ENCODE assay signal across 8 cellular contexts in the genomic region with DNA sequence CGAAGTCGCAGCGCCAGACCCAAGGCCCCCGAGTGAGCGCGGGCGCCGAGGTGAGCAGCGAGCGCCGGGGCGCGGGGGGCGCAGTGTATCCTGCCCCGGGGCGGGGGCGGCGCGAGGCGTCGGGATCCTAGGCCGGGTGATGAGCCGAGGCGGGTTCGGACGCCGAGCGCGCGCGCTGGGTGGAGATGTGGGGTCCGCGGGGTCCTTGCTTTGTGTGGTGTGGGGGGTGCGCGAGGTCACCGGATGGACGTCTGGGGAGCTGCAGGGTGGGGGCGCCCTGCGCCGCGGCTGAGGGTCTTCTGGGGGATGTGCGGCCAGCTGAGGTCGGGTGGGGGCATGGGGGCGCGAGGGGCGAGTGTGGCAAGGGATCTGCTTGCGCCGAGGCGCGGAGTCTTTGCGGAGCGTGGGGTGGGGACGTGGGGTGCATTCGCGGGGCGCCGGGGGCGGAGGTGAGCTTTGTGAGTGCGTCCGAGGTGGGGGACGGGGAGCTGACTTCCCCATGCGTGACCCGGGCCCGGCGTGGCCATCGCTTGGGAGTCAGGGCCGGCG. TPM values are rescaled to one million over a fixed set of nuclear protein-coding genes. Genes with fewer than 3 reads are reported as not detected.
A peak's percentile ranks its signal among the peaks of the same experiment; 100 is the strongest.
DNase-seq lines count a peak whose midpoint lies in the region; ATAC-seq and TF ChIP-seq lines count a peak whose summit lies in the region.

No MANE protein-coding gene starts in this region.

- no peaks in the 10 kb centered on the region for H3K27me3 ChIP-seq in Caco-2 (replicated peaks; ENCODE audit: control insufficient read depth, insufficient read depth, low read length)
- no peaks in the 10 kb centered on the region for H3K27me3 ChIP-seq in OCI-LY1 (ENCODE audit: insufficient read depth, low read length)
- H3K27me3 ChIP-seq in adipocyte (replicated peaks; ENCODE audit: control insufficient read depth, insufficient read depth, low read length) = peaks cover 5% of the 10 kb centered on the region
- H3K27me3 ChIP-seq in hepatocyte = no peaks in the 10 kb centered on the region

- TF ChIP-seq CTCF in Caco-2 (IDR thresholded peaks at IDR 0.05; ENCODE audit: insufficient read depth in 1 of 2, low read depth in 1 of 2, low read length in 1 of 2, severe bottlenecking in 1 of 2, unreplicated experiment in 1 of 2) = peak in 1 of 2 experiments; percentile 10
- TF ChIP-seq CTCF in OCI-LY1 (IDR thresholded peaks at IDR 0.05; ENCODE audit: low read length) = no peak
- peak; percentile 22 for TF ChIP-seq CTCF in hepatocyte (IDR thresholded peaks at IDR 0.05; ENCODE audit: poor library complexity)

- no peaks in the 10 kb centered on the region for H3K9me3 Mint-ChIP-seq in Caco-2 (ENCODE audit: unreplicated experiment)

- no peaks in the 10 kb centered on the region for H3F3A ChIP-seq in OCI-LY1 (ENCODE audit: insufficient read depth, low read length)

- H4K20me1 ChIP-seq in OCI-LY1 (ENCODE audit: insufficient read depth, low read length) = no peaks in the 10 kb centered on the region
- H4K20me1 ChIP-seq in hepatocyte (ENCODE audit: insufficient read depth, poor library complexity, severe bottlenecking) = peaks cover 16% of the 10 kb centered on the region

- H3K9ac ChIP-seq in OCI-LY1 (ENCODE audit: low read length) = no peak overlapping the region
- H3K9ac ChIP-seq in adipocyte (ENCODE audit: low read length) = peak overlapping the region; percentile 90

- POLR2A ChIA-PET in Caco-2 (lab: Charles Lee) = interaction anchor here (0.5 to 1.1 kb wide), 6 partner anchors 14 to 220 kb away, joined by 3 to 18 read pairs (median 4); partner anchors contain the start of gene SREBF1

- BruUV-seq in Caco-2 (replicated peaks; lab: Mats Ljungman, UMichigan) = no TSS peak

- CTCF ChIA-PET in Caco-2 (lab: Charles Lee) = interaction anchor here (0.6 to 0.9 kb wide), 3 partner anchors 14 to 246 kb away, joined by 3 to 4 read pairs (median 4); no protein-coding TSS in a partner anchor

- no peaks in the 10 kb centered on the region for H3K9me2 ChIP-seq in OCI-LY1 (ENCODE audit: low read depth, low read length)
- no peaks in the 10 kb centered on the region for H3K9me2 ChIP-seq in hepatocyte (replicated peaks; ENCODE audit: insufficient read depth)

- DNase-seq in Caco-2 = peak in 1 of 2 experiments; percentile 66
- peak; percentile 64 for DNase-seq in adipocyte (ENCODE audit: low read depth)
- peak; percentile 72 for DNase-seq in hepatocyte (ENCODE audit: low spot score)
- DNase-seq in NCI-H1694 treated with DMSO at 0.1 percent for 48 hours (lab: John Stamatoyannopoulos, UW) = no peak
- no peak for DNase-seq in NCI-H2029 (lab: John Stamatoyannopoulos, UW)

- H3K36me3 ChIP-seq in Caco-2 (ENCODE audit: control insufficient read depth, insufficient read depth, low read length) = no peaks in the 10 kb centered on the region
- H3K36me3 ChIP-seq in OCI-LY1 (ENCODE audit: insufficient read depth, low read length) = no peaks in the 10 kb centered on the region
- H3K36me3 ChIP-seq in adipocyte (ENCODE audit: control insufficient read depth, insufficient read depth, low read length, severe bottlenecking) = no peaks in the 10 kb centered on the region
- H3K36me3 ChIP-seq in hepatocyte (replicated peaks; ENCODE audit: insufficient read depth, low read depth) = no peaks in the 10 kb centered on the region

- no peaks in the 10 kb centered on the region for H3K9me3 ChIP-seq in Caco-2
- H3K9me3 ChIP-seq in OCI-LY1 (ENCODE audit: low read length) = no peaks in the 10 kb centered on the region
- H3K9me3 ChIP-seq in adipocyte (ENCODE audit: control insufficient read depth, low read length) = no peaks in the 10 kb centered on the region
- H3K9me3 ChIP-seq in hepatocyte (ENCODE audit: low read depth) = no peaks in the 10 kb centered on the region

- H3K27me3 Mint-ChIP-seq in Caco-2 (ENCODE audit: insufficient read depth, unreplicated experiment) = no peaks in the 10 kb centered on the region

- H3K4me1 ChIP-seq in Caco-2 = peaks cover 29% of the 10 kb centered on the region
- peaks cover 14% of the 10 kb centered on the region for H3K4me1 ChIP-seq in OCI-LY1 (ENCODE audit: insufficient read depth, low read length, severe bottlenecking)
- H3K4me1 ChIP-seq in adipocyte (ENCODE audit: control insufficient read depth, insufficient read depth, low read length) = peaks cover 34% of the 10 kb centered on the region
- peaks cover 34% of the 10 kb centered on the region for H3K4me1 ChIP-seq in hepatocyte (ENCODE audit: insufficient read depth)

- no peaks in the 10 kb centered on the region for H3K79me2 ChIP-seq in OCI-LY1 (ENCODE audit: insufficient read depth, low read length)
- peaks cover 56% of the 10 kb centered on the region for H3K79me2 ChIP-seq in hepatocyte

- H3K4me2 ChIP-seq in OCI-LY1 (ENCODE audit: low read length) (peak overlapping the region; percentile 68), hepatocyte (peak overlapping the region; percentile 90)

- H3K27ac ChIP-seq in OCI-LY1 (ENCODE audit: low read depth, low read length, poor library complexity, severe bottlenecking) = no peak overlapping the region
- H3K27ac ChIP-seq in hepatocyte = peak overlapping the region; percentile 100
- peak overlapping the region; percentile 81 to 99 (median 94) for H3K27ac ChIP-seq in skin epidermis

- peak overlapping the region; percentile 96 for H3K27ac Mint-ChIP-seq in Caco-2 (ENCODE audit: unreplicated experiment)

- WGBS in hepatocyte (ENCODE audit: low lambda C conversion rate, missing lambda C conversion rate) = 0% methylated on average over 10 of the region's 68 CpGs

- intact Hi-C loops in Caco-2 (cut with micrococcal nuclease; ENCODE audit: unreplicated experiment) = loop anchor here (1.0 to 5.0 kb wide), 5 partner anchors 29 to 351 kb away; no protein-coding TSS in a partner anchor

- ATAC-seq in GM21528 (IDR thresholded peaks at IDR 0.05; ENCODE audit: low FRiP score, unreplicated experiment) = peak; percentile 18

- peak overlapping the region; percentile 90 for H3K4me3 Mint-ChIP-seq in Caco-2 (ENCODE audit: unreplicated experiment)

- H3K4me1 Mint-ChIP-seq in Caco-2 (ENCODE audit: low read depth, unreplicated experiment) = peaks cover 30% of the 10 kb centered on the region

- peaks cover 30% of the 10 kb centered on the region for H3K36me3 Mint-ChIP-seq in Caco-2 (ENCODE audit: insufficient read depth, unreplicated experiment)

- H2AFZ ChIP-seq in OCI-LY1 (ENCODE audit: low read length) = no peak overlapping the region
- peak overlapping the region; percentile 29 for H2AFZ ChIP-seq in hepatocyte

- H3K4me3 ChIP-seq in Caco-2 (ENCODE audit: low read depth, low read length) (peak overlapping the region; percentile 96), OCI-LY1 (ENCODE audit: low read depth, low read length, poor library complexity, severe bottlenecking) (peak overlapping the region; percentile 48), adipocyte (ENCODE audit: low read length) (peak overlapping the region; percentile 82), hepatocyte (peak overlapping the region; percentile 95), skin epidermis (peak overlapping the region; percentile 62 to 87 (median 84))

RNA-seq across cellular contexts. Expression of gene RAI1, which starts 0.6 kb away (rescaled TPM):
- total RNA-seq in Caco-2 (2022) (44.3 and 46.7 TPM in 2 replicates), hepatocyte (19.2 and 23.8 TPM in 2 replicates)
- 18.7 and 20.2 TPM in 2 replicates for polyA plus RNA-seq in hepatocyte

Comparison
In these comparisons a context has a peak if more than half of its experiments do, and no peak if none do; other contexts are left out.
1. DNase-seq: peak in adipocyte (single experiment) and hepatocyte (single experiment); none in NCI-H1694 treated with DMSO at 0.1 percent for 48 hours (single experiment) and NCI-H2029 (single experiment).
2. Peak in every context shown above with its lines, with median percentiles within 50 percentile points of each other: H3K4me3 ChIP-seq.